ENCODE assay signal across 18 cellular contexts in the genomic region with DNA sequence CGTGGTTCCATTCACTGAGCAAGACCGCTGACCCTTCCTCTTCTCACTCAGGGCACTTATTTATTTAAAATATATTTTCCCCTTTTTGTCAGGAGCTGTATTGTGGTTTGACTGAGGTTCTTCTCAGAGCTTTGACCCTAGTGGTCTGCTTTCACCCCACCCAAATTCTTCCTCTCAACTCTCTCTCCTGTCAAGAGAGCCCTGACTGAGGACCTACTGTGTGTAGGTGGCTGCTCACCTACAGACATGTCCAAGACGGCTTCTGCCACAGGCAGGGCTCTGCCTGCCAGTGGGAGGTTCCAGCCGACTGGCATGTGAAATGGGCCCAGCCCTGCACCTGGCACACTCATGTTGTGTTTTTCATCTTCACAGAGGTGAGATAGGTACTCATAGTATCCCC. TPM values are rescaled to one million over a fixed set of nuclear protein-coding genes. Genes with fewer than 3 reads are reported as not detected.
"Had no signal": no experiment of that assay in that cellular context is flagged by ENCODE, and none has a peak within 500 bp of the region (broad histone marks: within the 10 kb centered on the region; RNA-seq: fewer than 3 reads in every experiment).

No MANE protein-coding gene starts in this region.

- H3K27me3 ChIP-seq: cardiac muscle cell, neutrophil had no signal

- H3K9me3 ChIP-seq: adrenal gland, esophagus squamous epithelium, neutrophil, suprapubic skin had no signal

- ATAC-seq: activated CD4-positive, CD25-positive, alpha-beta regulatory T cell treated with anti-CD3 and anti-CD28 coated beads, Interleukin-2, amount 50 U/mL, for 24 hours; naive thymus-derived CD4-positive, alpha-beta T cell had no signal

- H3K36me3 ChIP-seq: adrenal gland, cardiac muscle cell, esophagus squamous epithelium, neutrophil, suprapubic skin had no signal

- H3K4me1 Mint-ChIP-seq: activated naive CD4-positive, alpha-beta T cell treated with anti-CD3 and anti-CD28 coated beads, Interleukin-2, amount 50 U/mL, for 24 hours had no signal

- DNase-seq: activated CD4-positive, alpha-beta T cell treated with anti-CD3 and anti-CD28 coated beads, Interleukin-2, amount 50 U/mL, for 1 hour; activated T-cell treated with anti-CD3 and anti-CD28 coated beads, Interleukin-2, amount 50 U/mL, for 1 hour; esophagus squamous epithelium; glutamatergic neuron; stimulated activated CD4-positive, alpha-beta T cell treated with anti-CD3 and anti-CD28 coated beads, Interleukin-15, amount 100 ng/mL, for 24 hours; stimulated activated CD4-positive, alpha-beta T cell treated with anti-CD3 and anti-CD28 coated beads, Interleukin-4, amount 100 ng/mL, for 4 hours had no signal

- H3K4me1 ChIP-seq: adrenal gland had no signal

- H3K27me3 Mint-ChIP-seq: activated naive CD4-positive, alpha-beta T cell treated with anti-CD3 and anti-CD28 coated beads, Interleukin-2, amount 50 U/mL, for 24 hours; stimulated activated naive CD8-positive, alpha-beta T cell treated with anti-CD3 and anti-CD28 coated beads, Interleukin-15, Interleukin-2, amounts not matched to agents 100 ng/mL and 50 ng/mL, for 24 hours had no signal

- H3K4me3 Mint-ChIP-seq: activated naive CD4-positive, alpha-beta T cell treated with anti-CD3 and anti-CD28 coated beads, Interleukin-2, amount 50 U/mL, for 24 hours; naive thymus-derived CD4-positive, alpha-beta T cell; stimulated activated naive CD8-positive, alpha-beta T cell treated with anti-CD3 and anti-CD28 coated beads, Interleukin-15, Interleukin-2, amounts not matched to agents 100 ng/mL and 50 ng/mL, for 24 hours had no signal

- H3K4me3 ChIP-seq: adrenal gland, cardiac muscle cell, esophagus squamous epithelium, lung, skin epidermis, suprapubic skin had no signal

- H3K27ac Mint-ChIP-seq: activated naive CD4-positive, alpha-beta T cell treated with anti-CD3 and anti-CD28 coated beads, Interleukin-2, amount 50 U/mL, for 24 hours; stimulated activated naive CD8-positive, alpha-beta T cell treated with anti-CD3 and anti-CD28 coated beads, Interleukin-15, Interleukin-2, amounts not matched to agents 100 ng/mL and 50 ng/mL, for 24 hours had no signal

- H3K9me3 Mint-ChIP-seq: activated naive CD4-positive, alpha-beta T cell treated with anti-CD3 and anti-CD28 coated beads, Interleukin-2, amount 50 U/mL, for 24 hours; naive thymus-derived CD4-positive, alpha-beta T cell; stimulated activated naive CD8-positive, alpha-beta T cell treated with anti-CD3 and anti-CD28 coated beads, Interleukin-15, Interleukin-2, amounts not matched to agents 100 ng/mL and 50 ng/mL, for 24 hours had no signal

- H3K36me3 Mint-ChIP-seq: activated naive CD4-positive, alpha-beta T cell treated with anti-CD3 and anti-CD28 coated beads, Interleukin-2, amount 50 U/mL, for 24 hours; naive thymus-derived CD4-positive, alpha-beta T cell had no signal

- H3K27ac ChIP-seq: adrenal gland, cardiac muscle cell, esophagus squamous epithelium, neutrophil, suprapubic skin had no signal

RNA-seq across cellular contexts. Expression of a gene that starts 5.2 kb away (rescaled TPM):
- total RNA-seq: adrenal gland, cardiac muscle cell, fibroblast of villous mesenchyme, suprapubic skin, ureter had no signal

RNA-seq across cellular contexts. Expression of a gene that starts 10.2 kb away (rescaled TPM):
- total RNA-seq: adrenal gland, cardiac muscle cell, fibroblast of villous mesenchyme, ureter had no signal
